ENCODE assay signal across 1 cellular context in the genomic region with DNA sequence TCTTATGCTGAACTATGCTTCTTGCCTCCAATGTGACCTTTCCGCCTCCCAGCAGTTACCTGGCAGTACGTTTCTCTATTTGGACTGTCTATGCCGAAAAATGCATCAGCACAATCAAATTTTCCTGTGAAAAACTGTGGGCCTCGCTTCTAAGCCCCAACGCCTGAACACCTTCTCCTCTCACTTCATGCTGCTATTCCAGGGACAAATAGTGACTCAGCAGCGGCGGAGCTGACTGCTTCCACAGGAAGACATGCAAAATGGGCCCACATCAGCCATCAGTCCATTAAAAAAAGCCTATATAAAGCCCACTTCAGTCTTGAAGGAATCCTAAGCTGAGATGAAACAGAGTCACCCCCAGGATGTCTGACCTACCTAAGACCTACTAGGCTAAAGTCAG.
TF ChIP-seq lines count a peak whose summit lies in the region.

No MANE protein-coding gene starts in this region.

TF ChIP-seq in HepG2, 621 proteins besides CTCF, POLR2A, EP300 and RAD21:
- TF ChIP-seq FOXP4 (CRISPR knock-in tag; IDR thresholded peaks at IDR 0.05) (no peak), ZFAT (CRISPR knock-in tag; conservative IDR thresholded peaks at IDR 0.05) (no peak), PPARG (CRISPR knock-in tag; conservative IDR thresholded peaks at IDR 0.05) (no peak), ARID4A (CRISPR knock-in tag; IDR thresholded peaks at IDR 0.05; ENCODE audit: borderline replicate concordance) (no peak)
- TF ChIP-seq, protein P1, sequence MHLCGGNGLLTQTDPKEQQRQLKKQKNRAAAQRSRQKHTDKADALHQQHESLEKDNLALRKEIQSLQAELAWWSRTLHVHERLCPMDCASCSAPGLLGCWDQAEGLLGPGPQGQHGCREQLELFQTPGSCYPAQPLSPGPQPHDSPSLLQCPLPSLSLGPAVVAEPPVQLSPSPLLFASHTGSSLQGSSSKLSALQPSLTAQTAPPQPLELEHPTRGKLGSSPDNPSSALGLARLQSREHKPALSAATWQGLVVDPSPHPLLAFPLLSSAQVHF (CRISPR knock-in tag; IDR thresholded peaks at IDR 0.05), result no peak
